In the genomic region with DNA sequence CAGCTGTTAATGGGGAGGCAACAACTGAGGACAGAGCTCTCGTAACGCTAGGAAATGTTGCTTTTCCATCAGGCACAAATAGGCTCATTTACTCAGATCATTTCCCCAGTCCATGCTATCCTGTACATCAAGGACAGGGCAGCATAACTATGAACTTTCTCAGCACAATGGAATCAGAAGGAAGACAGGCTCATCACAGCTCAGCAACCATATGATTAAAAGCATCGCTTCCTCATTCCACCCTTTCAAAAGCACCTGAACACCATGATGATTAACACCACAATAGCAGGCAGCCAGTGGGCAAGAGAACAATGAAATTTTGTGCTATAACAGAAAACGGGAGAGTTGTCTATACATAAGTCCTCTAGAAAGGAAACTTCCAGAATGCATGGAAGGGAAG, we compare ENCODE assay signal across 16 cellular contexts.
DNase-seq lines count a peak whose midpoint lies in the region; ATAC-seq, FAIRE-seq and TF ChIP-seq lines count a peak whose summit lies in the region.
"Had no signal": no experiment of that assay in that cellular context is flagged by ENCODE, and none has a peak within 500 bp of the region (broad histone marks: within the 10 kb centered on the region; RNA-seq: fewer than 3 reads in every experiment).

No MANE protein-coding gene starts in this region.

- DNase-seq in GM23338 (ENCODE audit: low spot score) (no peak), bronchial epithelial cell (ENCODE audit: low read depth) (peak; percentile 47), epithelial cell of prostate (ENCODE audit: low read depth, low spot score) (peak; percentile 14), trophoblast cell (peak; percentile 7 to 64), NCI-H1092 (lab: John Stamatoyannopoulos, UW) (no peak), H9 (no peak), thyroid gland (no peak)
- DNase-seq: C1 segment of cervical spinal cord; Calu3; CD4-positive, alpha-beta memory T cell; COR-L47; DMS53; DMS79 treated with DMSO at 0.1 percent for 48 hours; GM23248; HCEC 1CT had no signal

- peaks cover 17% of the 10 kb centered on the region for H3K4me1 Mint-ChIP-seq in GM23338
- peaks cover 24 to 26% of the 10 kb centered on the region in 2 experiments for H3K4me1 Mint-ChIP-seq in H9
- H3K4me1 Mint-ChIP-seq: CD4-positive, alpha-beta memory T cell had no signal

- no peak overlapping the region for H4K12ac ChIP-seq in trophoblast cell (ENCODE audit: low read depth, low read length)

- no peak overlapping the region for H3K56ac ChIP-seq in H9 (ENCODE audit: insufficient read length, low read depth, low read length)

- no peak for TF ChIP-seq POLR2A in thyroid gland (IDR thresholded peaks at IDR 0.05)

- ATAC-seq in GM23338: no peak

- H3K4me3 Mint-ChIP-seq in GM23338 (no peak overlapping the region), H9 (no peak overlapping the region)
- H3K4me3 Mint-ChIP-seq: CD4-positive, alpha-beta memory T cell had no signal

- no peak for FAIRE-seq in bronchial epithelial cell (lab: Jason Lieb, UNC)
- FAIRE-seq: GM19239 had no signal

- H3K4me2 ChIP-seq in GM23338 (peak overlapping the region; percentile 26; the same call in 1 of the 2 replicates), trophoblast cell (ENCODE audit: low read length) (no peak overlapping the region), H9 (ENCODE audit: insufficient read depth, insufficient read length, low read length) (no peak overlapping the region)

- no CpG with 5 or more reads among the region's 4 CpGs for WGBS in trophoblast cell (ENCODE audit: extremely low coverage, insufficient coverage, insufficient read length)
- no CpG with 5 or more reads among the region's 4 CpGs for WGBS in H9 (ENCODE audit: extremely low coverage, insufficient read length, low lambda C conversion rate)
- 88 to 92% methylated on average over 4 of the region's 4 CpGs for WGBS in thyroid gland, 2 donors

- H3K9me3 Mint-ChIP-seq in GM23338: no peaks in the 10 kb centered on the region; the same call in 2 of the 3 replicates
- peaks cover 58 to 71% of the 10 kb centered on the region in 2 experiments for H3K9me3 Mint-ChIP-seq in H9
- H3K9me3 Mint-ChIP-seq: CD4-positive, alpha-beta memory T cell had no signal

- H4K91ac ChIP-seq in trophoblast cell (ENCODE audit: low read depth, low read length) (no peak overlapping the region), H9 (ENCODE audit: insufficient read length, low read depth, low read length) (no peak overlapping the region)

- H4K8ac ChIP-seq in trophoblast cell (ENCODE audit: low read depth, low read length) (no peak overlapping the region), H9 (replicated peaks; ENCODE audit: insufficient read length, low read depth, low read length) (no peak overlapping the region)

- no peaks in the 10 kb centered on the region for H3K36me3 ChIP-seq in GM23338 (ENCODE audit: insufficient read depth)
- no peaks in the 10 kb centered on the region for H3K36me3 ChIP-seq in bronchial epithelial cell (ENCODE audit: control insufficient read depth, insufficient read depth, low read length)
- H3K36me3 ChIP-seq in trophoblast cell (ENCODE audit: control insufficient read depth in 1 of 2, insufficient read depth in 2 of 2, low read length in 2 of 2): no peaks in the 10 kb centered on the region
- H3K36me3 ChIP-seq in thyroid gland: no peaks in the 10 kb centered on the region

- no peaks in the 10 kb centered on the region for H3F3A ChIP-seq in GM23338 (replicated peaks; ENCODE audit: low read depth)

- no peaks in the 10 kb centered on the region for H4K20me1 ChIP-seq in GM23338 (replicated peaks; ENCODE audit: insufficient read depth)
- H4K20me1 ChIP-seq in H9 (ENCODE audit: control insufficient read depth, insufficient read depth, insufficient read length): no peaks in the 10 kb centered on the region

- no peak overlapping the region for H3K9ac ChIP-seq in trophoblast cell (ENCODE audit: low read length)
- H3K9ac ChIP-seq in H9 (ENCODE audit: extremely low read depth, insufficient read length, low read length): no peak overlapping the region
- H3K9ac ChIP-seq: GM23248 had no signal

- H3K4ac ChIP-seq in trophoblast cell (ENCODE audit: low read depth, low read length) (no peak overlapping the region), H9 (ENCODE audit: low read depth, low read length) (no peak overlapping the region)

- H3K23me2 ChIP-seq in H9 (ENCODE audit: insufficient read length, low read depth, low read length, poor library complexity, severe bottlenecking): no peaks in the 10 kb centered on the region

- no peak overlapping the region for H4K5ac ChIP-seq in H9 (ENCODE audit: insufficient read length, low read depth, low read length)

- no peak overlapping the region for H3K4me3 ChIP-seq in GM23338
- no peak overlapping the region for H3K4me3 ChIP-seq in bronchial epithelial cell (ENCODE audit: low read depth, low read length)
- H3K4me3 ChIP-seq in trophoblast cell (ENCODE audit: low read depth, low read length): no peak overlapping the region
- no peak overlapping the region for H3K4me3 ChIP-seq in thyroid gland (replicated peaks in 1 of 3)
- H3K4me3 ChIP-seq: GM23248 had no signal

- no peaks in the 10 kb centered on the region for H3K9me2 ChIP-seq in GM23338 (ENCODE audit: insufficient read depth)

- no peak overlapping the region for H3K27ac Mint-ChIP-seq in GM23338
- H3K27ac Mint-ChIP-seq in H9: no peak overlapping the region
- H3K27ac Mint-ChIP-seq: CD4-positive, alpha-beta memory T cell had no signal

- H3K27ac ChIP-seq in GM23338 (ENCODE audit: low read depth): no peak overlapping the region
- H3K27ac ChIP-seq in epithelial cell of prostate: peak overlapping the region; percentile 13
- no peak overlapping the region for H3K27ac ChIP-seq in trophoblast cell (ENCODE audit: low read depth, low read length)
- H3K27ac ChIP-seq in H9 (ENCODE audit: insufficient read length, low read depth, low read length): no peak overlapping the region
- no peak overlapping the region for H3K27ac ChIP-seq in thyroid gland
- H3K27ac ChIP-seq: GM23248 had no signal

- H3K23ac ChIP-seq in trophoblast cell (ENCODE audit: low read length) (no peak overlapping the region), H9 (ENCODE audit: insufficient read length, low read depth, low read length) (no peak overlapping the region)

- H2BK20ac ChIP-seq in H9 (ENCODE audit: low read depth, low read length, poor library complexity, severe bottlenecking): no peak overlapping the region

- no peaks in the 10 kb centered on the region for H3K9me3 ChIP-seq in trophoblast cell (ENCODE audit: insufficient read depth, low read depth, low read length)
- H3K9me3 ChIP-seq in H9 (ENCODE audit: control insufficient read depth, low read depth, low read length): no peaks in the 10 kb centered on the region
- H3K9me3 ChIP-seq in thyroid gland: no peaks in the 10 kb centered on the region

- no peaks in the 10 kb centered on the region; the same call in 1 of the 2 replicates for H3K4me1 ChIP-seq in GM23338 (ENCODE audit: insufficient read depth)
- H3K4me1 ChIP-seq in trophoblast cell (ENCODE audit: control insufficient read depth in 1 of 2, insufficient read depth in 2 of 2, low read length in 2 of 2): peaks cover 0 to 3% of the 10 kb centered on the region in 2 experiments
- H3K4me1 ChIP-seq in H9 (ENCODE audit: insufficient read depth, low read length): peaks cover 6% of the 10 kb centered on the region; the same call in 1 of the 2 replicates
- no peaks in the 10 kb centered on the region for H3K4me1 ChIP-seq in thyroid gland

- no peak overlapping the region for H2AFZ ChIP-seq in GM23338
- no peak overlapping the region for H2AFZ ChIP-seq in trophoblast cell (ENCODE audit: insufficient read depth, low read length, poor library complexity)
- H2AFZ ChIP-seq in H9 (ENCODE audit: low read length): no peak overlapping the region
- H2AFZ ChIP-seq: GM23248 had no signal

- H3T11ph ChIP-seq in H9 (ENCODE audit: low read length): no peak overlapping the region

- no peak overlapping the region for H2BK12ac ChIP-seq in trophoblast cell (ENCODE audit: low read length)
- no peak overlapping the region for H2BK12ac ChIP-seq in H9 (ENCODE audit: insufficient read length, low read depth, low read length)

- H2BK5ac ChIP-seq in trophoblast cell (ENCODE audit: low read depth, low read length, poor library complexity) (no peak overlapping the region), H9 (ENCODE audit: insufficient read length, low read length) (no peak overlapping the region)

- TF ChIP-seq CTCF in GM23338 (conservative IDR thresholded peaks at IDR 0.05; ENCODE audit: low read depth in 2 of 2) (no peak), bronchial epithelial cell (IDR thresholded peaks at IDR 0.05; ENCODE audit: insufficient read depth, low read length, severe bottlenecking) (no peak), H9 (conservative IDR thresholded peaks at IDR 0.05) (no peak), thyroid gland (IDR thresholded peaks at IDR 0.05) (no peak)

- H3K36me3 Mint-ChIP-seq in GM23338 (ENCODE audit: low read depth): no peaks in the 10 kb centered on the region; the same call in 2 of the 3 replicates
- H3K36me3 Mint-ChIP-seq in H9 (ENCODE audit: insufficient read depth in 1 of 3, low read depth in 3 of 3): peaks cover 0 to 7% (median 6%) of the 10 kb centered on the region in 3 experiments; a peak in 2 of 7 replicates
- H3K36me3 Mint-ChIP-seq: CD4-positive, alpha-beta memory T cell had no signal

- H2BK120ac ChIP-seq in trophoblast cell (ENCODE audit: insufficient read depth, low read length, poor library complexity) (no peak overlapping the region), H9 (ENCODE audit: low read depth, low read length, poor library complexity, severe bottlenecking) (no peak overlapping the region)

- no peaks in the 10 kb centered on the region for H3K79me2 ChIP-seq in GM23338 (replicated peaks; ENCODE audit: insufficient read depth)
- no peaks in the 10 kb centered on the region for H3K79me2 ChIP-seq in trophoblast cell (ENCODE audit: control insufficient read depth, insufficient read depth, low read length, poor library complexity)
- no peaks in the 10 kb centered on the region for H3K79me2 ChIP-seq in H9 (ENCODE audit: insufficient read depth, low read length)

- H2BK15ac ChIP-seq in H9 (ENCODE audit: low read depth, low read length): no peak overlapping the region

- H2AK5ac ChIP-seq in trophoblast cell (ENCODE audit: low read length) (no peak overlapping the region), H9 (ENCODE audit: insufficient read length, low read length) (no peak overlapping the region)

- H3K14ac ChIP-seq in trophoblast cell (ENCODE audit: low read length) (no peak overlapping the region), H9 (ENCODE audit: insufficient read depth, low read length) (no peak overlapping the region)

- H3K27me3 Mint-ChIP-seq in GM23338 (ENCODE audit: insufficient read depth, low read depth, poor library complexity) (peaks cover 3% of the 10 kb centered on the region), H9 (ENCODE audit: low read depth) (no peaks in the 10 kb centered on the region; the same call in 1 of the 2 replicates)
- H3K27me3 Mint-ChIP-seq: CD4-positive, alpha-beta memory T cell had no signal

- H3K27me3 ChIP-seq in GM23338 (ENCODE audit: insufficient read depth): peaks cover 5% of the 10 kb centered on the region; the same call in 1 of the 2 replicates
- H3K27me3 ChIP-seq in bronchial epithelial cell (ENCODE audit: control insufficient read depth, insufficient read depth, low read length): no peaks in the 10 kb centered on the region
- H3K27me3 ChIP-seq in trophoblast cell (ENCODE audit: insufficient read depth, low read length): no peaks in the 10 kb centered on the region
- H3K27me3 ChIP-seq in H9 (ENCODE audit: insufficient read depth, low read length): no peaks in the 10 kb centered on the region
- H3K27me3 ChIP-seq in thyroid gland: no peaks in the 10 kb centered on the region

- intact Hi-C loops in thyroid gland (cut with DNase I): no loop called here

- H3K79me1 ChIP-seq in trophoblast cell (ENCODE audit: low read length) (peaks cover 2% of the 10 kb centered on the region), H9 (ENCODE audit: insufficient read depth, low read depth, low read length, poor library complexity, severe bottlenecking) (no peaks in the 10 kb centered on the region)

- no peak overlapping the region for H3K18ac ChIP-seq in trophoblast cell (ENCODE audit: low read length)
- no peak overlapping the region for H3K18ac ChIP-seq in H9 (ENCODE audit: insufficient read length, low read depth, low read length)

Comparison
In these comparisons a context has a peak if more than half of its experiments do, and no peak if none do; other contexts are left out.
1. DNase-seq: peak in bronchial epithelial cell (single experiment), epithelial cell of prostate (single experiment) and trophoblast cell (2 of 2); none in GM23338 (single experiment), NCI-H1092 (single experiment), H9 (single experiment) and thyroid gland (0 of 2).